In genomic region chr10:102449321-102450123, GRCh38 we compare ENCODE assay signal across 1 cellular context.
TF ChIP-seq lines count a peak whose summit lies in the region.

No MANE protein-coding gene starts in this region.

TF ChIP-seq in GM23338, 12 proteins besides CTCF, POLR2A, EP300 and RAD21 (continued from another document):
- TF ChIP-seq ZNF462 (CRISPR knock-in tag; IDR thresholded peaks at IDR 0.05), result no peak
